Comparison of ENCODE assay signal across 25 cellular contexts in the genomic region with DNA sequence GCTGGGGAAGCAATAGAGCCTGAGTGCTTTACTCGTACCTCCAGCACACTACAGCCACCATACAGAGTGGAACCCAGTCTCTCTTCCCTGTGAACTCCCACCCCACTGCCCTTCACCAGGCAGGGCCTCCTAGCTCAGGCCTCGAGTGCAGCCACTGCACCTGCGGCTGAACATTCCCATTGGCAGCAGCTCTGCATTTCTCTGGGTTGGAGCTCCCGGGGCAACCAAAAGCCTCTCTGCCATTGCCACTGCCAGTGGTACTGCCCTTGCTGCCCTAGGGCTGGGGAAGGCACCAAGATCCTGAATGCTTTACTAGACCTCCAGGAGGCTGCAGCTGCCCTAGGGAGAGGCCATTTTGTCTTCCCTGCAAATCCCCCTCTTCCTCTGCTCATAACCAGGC.
"Had no signal": no experiment of that assay in that cellular context is flagged by ENCODE, and none has a peak within 500 bp of the region (broad histone marks: within the 10 kb centered on the region; RNA-seq: fewer than 3 reads in every experiment).

No MANE protein-coding gene starts in this region.

- H3K4me2 ChIP-seq: hepatocyte, smooth muscle cell had no signal

- H3K27ac ChIP-seq: dorsolateral prefrontal cortex, gastrocnemius medialis, heart left ventricle, hepatocyte, left lung, prostate gland, right atrium auricular region, suprapubic skin, transverse colon had no signal

- H3K9me3 ChIP-seq: gastrocnemius medialis, heart left ventricle, mucosa of descending colon, prostate gland, suprapubic skin, transverse colon had no signal

- H3K36me3 ChIP-seq: gastrocnemius medialis, heart left ventricle, left lung, prostate gland, right atrium auricular region, suprapubic skin, transverse colon had no signal

- H3K27me3 Mint-ChIP-seq: naive B cell; natural killer cell treated with Interleukin-12 subunit alpha and Interleukin-12 subunit beta and Interleukin-15 and Interleukin-18, amount 100 ng/mL, for 72 hours; stimulated activated memory B cell treated with anti-CD40 and anti-IgM and Interleukin-4, amounts not matched to agents 10 μg/mL and 1 μg/mL and 100 μg/mL, for 72 hours had no signal

- DNase-seq: dorsolateral prefrontal cortex; effector CD4-positive, alpha-beta T cell; foreskin fibroblast; gastrocnemius medialis; heart left ventricle; left cardiac atrium; left lung; mesenchymal stem cell; mucosa of descending colon; naive B cell; nucleus accumbens; stimulated activated CD4-positive, alpha-beta T cell treated with anti-CD3 and anti-CD28 coated beads, Interleukin-12 subunit alpha, Interleukin-12 subunit beta, amount 100 ng/mL, for 4 hours; stimulated activated CD4-positive, alpha-beta T cell treated with anti-CD3 and anti-CD28 coated beads, Interleukin-1b, Interleukin-23, amount 100 ng/mL, for 48 hours; stimulated activated CD4-positive, alpha-beta T cell treated with anti-CD3 and anti-CD28 coated beads, Interleukin-4, amount 100 ng/mL, for 24 hours; transverse colon had no signal

- ATAC-seq: gastrocnemius medialis; left cardiac atrium; left lung; mucosa of descending colon; stimulated activated memory B cell treated with anti-CD40 and anti-IgM and Interleukin-4, amounts not matched to agents 10 μg/mL and 1 μg/mL and 100 μg/mL, for 72 hours had no signal

- H3K4me1 ChIP-seq: gastrocnemius medialis, heart left ventricle, left lung, prostate gland, right atrium auricular region, suprapubic skin, transverse colon had no signal

- H3K4me3 Mint-ChIP-seq: mesothelial cell of epicardium; naive B cell; natural killer cell treated with Interleukin-12 subunit alpha and Interleukin-12 subunit beta and Interleukin-15 and Interleukin-18, amount 100 ng/mL, for 72 hours; neural crest cell; stimulated activated memory B cell treated with anti-CD40 and anti-IgM and Interleukin-4, amounts not matched to agents 10 μg/mL and 1 μg/mL and 100 μg/mL, for 72 hours; stimulated activated naive CD8-positive, alpha-beta T cell treated with anti-CD3 and anti-CD28 coated beads, Interleukin-15, Interleukin-2, amounts not matched to agents 100 ng/mL and 50 ng/mL, for 24 hours had no signal

- H3K4me1 Mint-ChIP-seq: mesothelial cell of epicardium; naive B cell; neural crest cell; stimulated activated memory B cell treated with anti-CD40 and anti-IgM and Interleukin-4, amounts not matched to agents 10 μg/mL and 1 μg/mL and 100 μg/mL, for 72 hours had no signal

- H3K27ac Mint-ChIP-seq: mesothelial cell of epicardium; naive B cell; natural killer cell treated with Interleukin-12 subunit alpha and Interleukin-12 subunit beta and Interleukin-15 and Interleukin-18, amount 100 ng/mL, for 72 hours; stimulated activated memory B cell treated with anti-CD40 and anti-IgM and Interleukin-4, amounts not matched to agents 10 μg/mL and 1 μg/mL and 100 μg/mL, for 72 hours; stimulated activated naive CD8-positive, alpha-beta T cell treated with anti-CD3 and anti-CD28 coated beads, Interleukin-15, Interleukin-2, amounts not matched to agents 100 ng/mL and 50 ng/mL, for 24 hours had no signal

- H3K27me3 ChIP-seq: dorsolateral prefrontal cortex, gastrocnemius medialis, heart left ventricle, hepatocyte, left lung, right atrium auricular region, suprapubic skin, transverse colon had no signal

- H3K36me3 Mint-ChIP-seq: mesothelial cell of epicardium; naive B cell; natural killer cell treated with Interleukin-12 subunit alpha and Interleukin-12 subunit beta and Interleukin-15 and Interleukin-18, amount 100 ng/mL, for 72 hours; stimulated activated memory B cell treated with anti-CD40 and anti-IgM and Interleukin-4, amounts not matched to agents 10 μg/mL and 1 μg/mL and 100 μg/mL, for 72 hours had no signal

- H2AFZ ChIP-seq: hepatocyte had no signal

- H3K79me2 ChIP-seq: hepatocyte had no signal

- H3K4me3 ChIP-seq: dorsolateral prefrontal cortex, gastrocnemius medialis, heart left ventricle, hepatocyte, left lung, mucosa of descending colon, prostate gland, right atrium auricular region, smooth muscle cell, suprapubic skin, transverse colon had no signal
